Comparison of ENCODE assay signal across 23 cellular contexts in the genomic region with DNA sequence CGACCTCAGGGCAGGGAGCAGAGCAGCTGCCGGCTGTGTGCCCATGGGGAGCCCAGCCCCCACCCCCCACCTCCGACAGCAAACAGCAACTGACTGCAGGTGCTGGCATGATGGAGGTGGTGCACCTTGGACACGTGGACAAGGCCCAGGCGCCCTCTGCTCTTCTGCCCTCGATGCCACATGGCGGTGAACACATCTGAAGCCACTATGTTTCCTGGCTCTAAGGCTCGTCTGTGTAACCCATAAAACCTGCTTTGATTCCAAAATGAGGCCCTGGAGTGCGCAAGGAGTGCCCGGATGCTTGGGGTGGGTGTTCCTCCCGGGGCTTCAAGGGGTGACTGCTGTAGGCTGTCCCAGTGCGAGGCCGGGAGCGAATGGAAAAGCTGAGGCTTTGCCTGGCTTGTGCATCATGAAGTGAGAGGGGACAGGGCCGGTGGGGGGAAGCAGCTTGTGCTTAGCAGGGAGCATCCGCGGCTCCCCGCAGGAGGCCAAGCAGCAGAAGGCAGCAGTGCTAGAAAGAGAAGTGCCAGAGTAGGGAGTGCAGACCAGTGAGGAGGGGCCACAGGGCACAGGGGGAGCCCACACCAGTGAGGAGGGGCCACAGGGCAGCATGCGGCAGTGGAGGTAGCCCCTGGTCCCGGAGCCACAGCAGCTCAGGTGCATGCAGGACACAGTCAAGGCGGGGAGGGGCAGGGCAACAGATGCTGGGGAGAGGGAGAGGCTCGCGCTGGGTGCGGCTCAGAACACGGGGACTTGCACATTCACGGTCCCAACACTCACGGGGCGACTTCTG. TPM values are rescaled to one million over a fixed set of nuclear protein-coding genes. Genes with fewer than 3 reads are reported as not detected.
"Had no signal": no experiment of that assay in that cellular context is flagged by ENCODE, and none has a peak within 500 bp of the region (broad histone marks: within the 10 kb centered on the region; RNA-seq: fewer than 3 reads in every experiment).

No MANE protein-coding gene starts in this region.

- ATAC-seq: activated CD8-positive, alpha-beta T cell treated with anti-CD3 and anti-CD28 coated beads, Interleukin-2, amount 10 ng/mL, durations not matched to agents 7 days and 5 days; activated T-cell treated with anti-CD3 and anti-CD28 coated beads, Interleukin-2, amount 50 U/mL, for 72 hours; body of pancreas; stimulated activated naive CD8-positive, alpha-beta T cell treated with anti-CD3 and anti-CD28 coated beads, Interleukin-15, Interleukin-2, amounts not matched to agents 100 U/mL and 50 U/mL, for 24 hours had no signal

- H3K36me3 ChIP-seq: WERI-Rb-1 had no signal

- H3K9me3 ChIP-seq: body of pancreas, upper lobe of left lung had no signal

- DNase-seq: activated CD4-positive, alpha-beta T cell treated with anti-CD3 and anti-CD28 coated beads for 4 hours; activated CD8-positive, alpha-beta memory T cell treated with anti-CD3 and anti-CD28 coated beads, Interleukin-2, amount 50 U/mL, for 4 hours; activated CD8-positive, alpha-beta T cell treated with anti-CD3 and anti-CD28 coated beads, Interleukin-2, amount 10 ng/mL, durations not matched to agents 7 days and 5 days; activated gamma-delta T cell; activated T-cell treated with anti-CD3 and anti-CD28 coated beads, Interleukin-2, amount 50 U/mL, for 72 hours; amygdala; central memory CD4-positive, alpha-beta T cell; cortex of kidney; effector CD8-positive, alpha-beta T cell; foreskin fibroblast; mammary epithelial cell; naive B cell; stimulated activated CD4-positive, alpha-beta T cell treated with anti-CD3 and anti-CD28 coated beads, Interleukin-4, amount 100 ng/mL, for 24 hours; stimulated activated naive CD8-positive, alpha-beta T cell treated with anti-CD3 and anti-CD28 coated beads, Interleukin-15, Interleukin-2, amounts not matched to agents 100 U/mL and 50 U/mL, for 24 hours; WERI-Rb-1 had no signal

- H3K27ac ChIP-seq: body of pancreas, parathyroid adenoma, upper lobe of left lung, WERI-Rb-1 had no signal

- H3K4me1 ChIP-seq: body of pancreas, parathyroid adenoma, upper lobe of left lung had no signal

- H3K27ac Mint-ChIP-seq: activated CD8-positive, alpha-beta T cell treated with anti-CD3 and anti-CD28 coated beads, Interleukin-2, amount 10 ng/mL, durations not matched to agents 7 days and 5 days; activated naive CD8-positive, alpha-beta T cell; activated T-cell treated with anti-CD3 and anti-CD28 coated beads, Interleukin-2, amount 50 U/mL, for 72 hours; T-helper 1 cell treated with Interleukin-12 subunit alpha and Interleukin-12 subunit beta and Interleukin-4 antibody, amounts not matched to agents 30 μg/mL and 1 μg/mL, for 36 hours had no signal

- H3K36me3 Mint-ChIP-seq: activated naive CD8-positive, alpha-beta T cell had no signal

- H3K4me3 Mint-ChIP-seq: activated CD8-positive, alpha-beta T cell treated with anti-CD3 and anti-CD28 coated beads, Interleukin-2, amount 10 ng/mL, durations not matched to agents 7 days and 5 days; activated naive CD8-positive, alpha-beta T cell; activated T-cell treated with anti-CD3 and anti-CD28 coated beads, Interleukin-2, amount 50 U/mL, for 72 hours; naive B cell; T-helper 1 cell treated with Interleukin-12 subunit alpha and Interleukin-12 subunit beta and Interleukin-4 antibody, amounts not matched to agents 30 μg/mL and 1 μg/mL, for 36 hours had no signal

- H3K27me3 Mint-ChIP-seq: activated naive CD8-positive, alpha-beta T cell had no signal

- H3K4me3 ChIP-seq: body of pancreas, skin epidermis, upper lobe of left lung had no signal

- H3K27me3 ChIP-seq: body of pancreas, upper lobe of left lung had no signal

RNA-seq across cellular contexts. Expression of gene NKD2, which starts 30.0 kb away (rescaled TPM):
- total RNA-seq: endothelial cell of umbilical vein, mononuclear cell had no signal
